ENCODE assay signal across 8 cellular contexts in the genomic region with DNA sequence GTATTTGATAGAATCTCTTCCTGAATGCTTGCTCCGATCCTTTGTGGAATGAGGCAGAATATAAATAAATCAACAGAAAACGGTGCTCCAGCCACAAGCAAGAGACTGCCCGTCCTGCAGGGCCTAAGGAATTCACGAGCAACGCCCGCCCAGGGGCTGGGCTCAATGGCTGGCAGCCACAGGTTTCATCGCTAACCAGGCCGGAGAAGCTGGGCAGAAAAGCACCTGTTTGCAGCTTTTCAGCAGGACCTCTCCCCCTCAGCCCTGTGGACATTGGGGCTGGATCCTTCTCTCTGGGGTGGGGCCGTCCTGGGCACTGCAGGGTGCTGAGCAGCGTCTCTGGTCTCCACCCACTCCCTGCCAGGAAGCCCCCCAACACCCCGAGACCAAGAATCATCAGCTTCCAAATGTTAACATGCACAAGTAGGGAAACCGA.
A peak's percentile ranks its signal among the peaks of the same experiment; 100 is the strongest.
DNase-seq lines count a peak whose midpoint lies in the region; ATAC-seq and TF ChIP-seq lines count a peak whose summit lies in the region.
"Had no signal": no experiment of that assay in that cellular context is flagged by ENCODE, and none has a peak within 500 bp of the region (broad histone marks: within the 10 kb centered on the region; RNA-seq: fewer than 3 reads in every experiment).

No MANE protein-coding gene starts in this region.

- TF ChIP-seq CTCF in IMR-90 (conservative IDR thresholded peaks at IDR 0.05; ENCODE audit: low read depth, low read length) (no peak), right lobe of liver (IDR thresholded peaks at IDR 0.05) (no peak), transverse colon (IDR thresholded peaks at IDR 0.05) (no peak)

- POLR2A ChIA-PET in IMR-90 (lab: Charles Lee; ENCODE audit: unreplicated experiment), result interaction anchor here (0.6 to 4.5 kb wide), 4 partner anchors 24 to 101 kb away, joined by 3 to 63 read pairs (median 6); partner anchors contain the start of gene GADD45B

- H3K79me1 ChIP-seq in IMR-90 (ENCODE audit: low read depth in 1 of 2, low read length in 2 of 2), result peaks cover 0 to 18% of the 10 kb centered on the region in 2 experiments; a peak in 1 of 4 replicates

- H3K36me3 ChIP-seq in IMR-90 (ENCODE audit: control insufficient read depth, insufficient read depth, low read length) (no peaks in the 10 kb centered on the region), right lobe of liver (no peaks in the 10 kb centered on the region), transverse colon (no peaks in the 10 kb centered on the region)

- H3K4me1 ChIP-seq in IMR-90 (ENCODE audit: control insufficient read depth, insufficient read depth, low read length) (peaks cover 15% of the 10 kb centered on the region), right lobe of liver (peaks cover 0 to 32% (median 13%) of the 10 kb centered on the region in 4 donors), transverse colon (peaks cover 15 to 43% (median 28%) of the 10 kb centered on the region in 4 donors)

- peak overlapping the region; percentile 77; the same call in 1 of the 2 replicates for H3K14ac ChIP-seq in IMR-90 (replicated peaks; ENCODE audit: low read depth, low read length)

- H4K8ac ChIP-seq in IMR-90 (ENCODE audit: low read depth in 2 of 2, low read length in 2 of 2), result peak overlapping the region; percentile 60 to 79

- TF ChIP-seq RAD21 in IMR-90 (IDR thresholded peaks at IDR 0.05; ENCODE audit: low read length), result no peak

- peak; percentile 33 for ATAC-seq in IMR-90 (ENCODE audit: low read depth)
- ATAC-seq in right lobe of liver, result peak in 3 of 4 donors; percentile 0 to 4 (median 1)

- DNase-seq in IMR-90 (peak; percentile 49), right lobe of liver (no peak), transverse colon (peak; percentile 40), NCI-H2107 (lab: John Stamatoyannopoulos, UW) (no peak), NCI-H748 treated with DMSO at 0.1 percent for 48 hours (lab: John Stamatoyannopoulos, UW) (no peak)
- no peak for DNase-seq in effector CD8-positive, alpha-beta T cell (lab: John Stamatoyannopoulos, UW)

- peak overlapping the region; percentile 98 for H2AK9ac ChIP-seq in IMR-90 (replicated peaks; ENCODE audit: low read depth, low read length, poor library complexity)

- peak overlapping the region; percentile 81 for H3K4me2 ChIP-seq in IMR-90 (ENCODE audit: low read depth, low read length)

- intact Hi-C loops in IMR-90 (cut with micrococcal nuclease), result no loop called here
- intact Hi-C loops in right lobe of liver (cut with DNase I), result loop anchor here (5.0 to 10.0 kb wide), 3 partner anchors 49 to 104 kb away; partner anchors contain the start of gene GADD45B (in 1 of the 2)
- intact Hi-C loops in transverse colon (cut with DNase I; ENCODE audit: low total_unique reads), result loop anchor here (2.0 to 5.0 kb wide), 3 partner anchors 34 to 102 kb away; partner anchors contain the start of gene GADD45B

- peak overlapping the region; percentile 36; the same call in 1 of the 2 replicates for H3K18ac ChIP-seq in IMR-90 (ENCODE audit: low read depth, low read length)

- dilution Hi-C loops in IMR-90 (cut with HindIII; ENCODE audit: low sequenced_read_pairs, unreplicated experiment), result no loop called here

- H3K9me1 ChIP-seq in IMR-90 (ENCODE audit: insufficient read depth, low read length), result peaks cover 6% of the 10 kb centered on the region

- peak overlapping the region; percentile 72 for H3K23ac ChIP-seq in IMR-90 (ENCODE audit: low read depth, low read length)

- WGBS in IMR-90 (ENCODE audit: extremely low coverage in 2 of 2, insufficient read length in 1 of 2), 2 experiments, result 0% methylated on average over 6 of the region's 12 CpGs; no CpG with 5 or more reads in 1 of the 2 experiments
- WGBS in right lobe of liver (ENCODE audit: insufficient coverage, low coverage, low lambda C conversion rate, missing lambda C conversion rate), result 23% methylated on average over 5 of the region's 12 CpGs
- WGBS in transverse colon (ENCODE audit: low coverage in 1 of 2), 2 donors, result 20 to 24% methylated on average over 1 to 12 of the region's 12 CpGs

- peak overlapping the region; percentile 95 for H2AFZ ChIP-seq in IMR-90 (replicated peaks; ENCODE audit: low read length, poor library complexity)

- H3K9ac ChIP-seq in IMR-90 (ENCODE audit: low read depth, low read length), result peak overlapping the region; percentile 31; the same call in 1 of the 2 replicates

- H3K56ac ChIP-seq in IMR-90 (ENCODE audit: extremely low read depth, insufficient read depth, low read length), result peak overlapping the region; percentile 82

- no peak for TF ChIP-seq EP300 in transverse colon (IDR thresholded peaks at IDR 0.05; ENCODE audit: low read depth)

- H3K4ac ChIP-seq in IMR-90 (ENCODE audit: low read depth, low read length), result peak overlapping the region; percentile 86

- peak overlapping the region; percentile 90 for H2BK5ac ChIP-seq in IMR-90 (ENCODE audit: low read depth, low read length, poor library complexity, severe bottlenecking)

- BruUV-seq in IMR-90 (replicated peaks; lab: Mats Ljungman, UMichigan), result no TSS peak

- peak overlapping the region; percentile 89 for H2BK20ac ChIP-seq in IMR-90 (ENCODE audit: low read depth, low read length)

- peak overlapping the region; percentile 80 for H4K91ac ChIP-seq in IMR-90 (ENCODE audit: insufficient read depth, low read depth, low read length)

- peaks cover 6% of the 10 kb centered on the region for H3K9me3 ChIP-seq in IMR-90 (ENCODE audit: control insufficient read depth, insufficient read depth, low read length)
- peaks cover 0 to 2% (median 0%) of the 10 kb centered on the region in 4 donors for H3K9me3 ChIP-seq in right lobe of liver
- H3K9me3 ChIP-seq in transverse colon, result peaks cover 0 to 2% of the 10 kb centered on the region in 2 donors

- no peak for TF ChIP-seq POLR2A in IMR-90 (IDR thresholded peaks at IDR 0.05; ENCODE audit: low read depth, low read length)
- no peak for TF ChIP-seq POLR2A in right lobe of liver (IDR thresholded peaks at IDR 0.05)
- no peak for TF ChIP-seq POLR2A in transverse colon (IDR thresholded peaks at IDR 0.05)

- H3K27me3 ChIP-seq in IMR-90 (ENCODE audit: control insufficient read depth, insufficient read depth, low read length) (no peaks in the 10 kb centered on the region), right lobe of liver (no peaks in the 10 kb centered on the region), transverse colon (no peaks in the 10 kb centered on the region)

- in situ Hi-C loops in IMR-90 (cut with MboI; ENCODE audit: low sequenced_read_pairs), result no loop called here
- in situ Hi-C loops in transverse colon (cut with MboI; ENCODE audit: low pct_ligation_motif_present in 1 of 4, low pct_unique_long_range_greater_than_20kb in 1 of 4, low sequenced_read_pairs in 3 of 4), result no loop called here

- H4K5ac ChIP-seq in IMR-90 (ENCODE audit: low read depth, low read length), result 0 out of 2 replicates have a peak overlapping the region, but pooled peaks have one; percentile 10

- H4K20me1 ChIP-seq in IMR-90 (ENCODE audit: insufficient read depth, low read length), result no peaks in the 10 kb centered on the region; the same call in 1 of the 2 replicates

- H2BK120ac ChIP-seq in IMR-90 (ENCODE audit: low read depth, low read length), result peak overlapping the region; percentile 95

- H2BK15ac ChIP-seq in IMR-90 (ENCODE audit: low read depth, low read length), result peak overlapping the region; percentile 84; the same call in 1 of the 3 replicates

- peak overlapping the region; percentile 74 for H2AK5ac ChIP-seq in IMR-90 (ENCODE audit: low read depth, low read length)

- H3K27ac ChIP-seq in IMR-90 (ENCODE audit: insufficient read depth, low read length), result peak overlapping the region; percentile 68
- peak overlapping the region; percentile 65 for H3K27ac ChIP-seq in cingulate gyrus (ENCODE audit: low read depth, low read length)
- peak overlapping the region; percentile 82 to 93 (median 91) for H3K27ac ChIP-seq in right lobe of liver
- H3K27ac ChIP-seq in transverse colon, result peak overlapping the region; percentile 77 to 87 (median 81)
- H3K27ac ChIP-seq: HL-60 had no signal

- H3K4me3 ChIP-seq in IMR-90 (ENCODE audit: insufficient read depth, low read depth, low read length) (peak overlapping the region; percentile 44; the same call in 1 of the 2 replicates), right lobe of liver (peak overlapping the region; percentile 42 to 62 (median 62)), transverse colon (peak overlapping the region in 2 of 4 donors; percentile 27 to 47)

- CTCF ChIA-PET in IMR-90 (lab: Yijun Ruan, JAX), result interaction anchor here (0.8 to 3.8 kb wide), 6 partner anchors 33 to 105 kb away, joined by 3 to 16 read pairs (median 4); partner anchors contain the start of gene GADD45B

TF ChIP-seq in IMR-90, 13 proteins besides CTCF, POLR2A, EP300 and RAD21:
- TF ChIP-seq MAZ (IDR thresholded peaks at IDR 0.05; ENCODE audit: borderline replicate concordance, low read depth, low read length) (no peak), FOS (IDR thresholded peaks at IDR 0.05; ENCODE audit: low read depth, low read length) (no peak), ELK1 (IDR thresholded peaks at IDR 0.05; ENCODE audit: borderline replicate concordance, low read depth, low read length) (no peak), RCOR1 (IDR thresholded peaks at IDR 0.05; ENCODE audit: insufficient replicate concordance, low read length) (no peak), SMC3 (IDR thresholded peaks at IDR 0.05; ENCODE audit: low read depth, low read length) (no peak), RFX5 (IDR thresholded peaks at IDR 0.05; ENCODE audit: low read depth, low read length) (no peak), BHLHE40 (IDR thresholded peaks at IDR 0.05; ENCODE audit: low read depth, low read length) (no peak), NFE2L2 (IDR thresholded peaks at IDR 0.05; ENCODE audit: low read depth, low read length) (no peak), MXI1 (IDR thresholded peaks at IDR 0.05; ENCODE audit: borderline replicate concordance, low read depth, low read length) (no peak), MAFK (IDR thresholded peaks at IDR 0.05; ENCODE audit: low read depth, low read length) (no peak), CHD1 (IDR thresholded peaks at IDR 0.05; ENCODE audit: low read depth, low read length) (no peak)
TF ChIP-seq in IMR-90: peak in this region for 0.

Comparison
In these comparisons a context has a peak if more than half of its experiments do, and no peak if none do; other contexts are left out.
1. DNase-seq: peak in IMR-90 (single experiment) and transverse colon (single experiment); none in right lobe of liver (0 of 3), effector CD8-positive, alpha-beta T cell (single experiment), NCI-H2107 (single experiment) and NCI-H748 treated with DMSO at 0.1 percent for 48 hours (single experiment).
2. Peak in every context shown above with its lines, with median percentiles within 50 percentile points of each other: H3K27ac ChIP-seq.